Comparison of ENCODE assay signal across 8 cellular contexts in the genomic region with DNA sequence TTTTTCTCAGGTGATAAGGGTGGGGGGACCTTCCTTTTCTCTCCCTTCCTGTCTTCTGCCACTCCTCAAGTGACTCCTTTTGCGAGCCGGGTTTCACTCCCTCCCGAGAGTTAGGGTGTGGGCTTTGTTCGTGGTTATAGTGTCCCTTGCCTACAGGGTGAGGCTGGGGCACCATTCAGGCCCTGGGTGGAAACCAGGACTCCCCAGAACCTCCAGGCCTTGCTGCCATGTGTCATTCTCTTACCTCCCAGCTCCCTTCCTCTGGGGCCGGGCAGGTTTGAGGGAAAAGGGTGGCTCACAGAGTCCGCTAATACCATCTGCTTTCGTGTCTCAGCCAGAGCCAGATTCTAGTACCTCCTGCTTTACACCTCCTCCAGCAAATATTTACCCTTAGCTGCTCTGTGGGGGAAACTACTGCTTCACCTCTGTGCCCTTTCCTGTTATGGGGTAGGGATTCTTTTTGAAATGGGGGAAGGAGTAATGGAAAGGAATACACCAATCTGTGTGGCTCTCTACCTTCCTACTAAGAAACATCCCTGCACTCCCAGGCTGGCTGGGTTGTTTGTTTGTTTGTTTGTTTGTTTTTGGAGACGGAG.
DNase-seq lines count a peak whose midpoint lies in the region; TF ChIP-seq lines count a peak whose summit lies in the region.

No MANE protein-coding gene starts in this region.

- H3K27ac Mint-ChIP-seq in activated T-cell treated with anti-CD3 and anti-CD28 coated beads, Interleukin-2, amount 50 U/mL, for 24 hours: peak overlapping the region; percentile 26

- peak overlapping the region; percentile 100 for H3K4me3 ChIP-seq in adipocyte (ENCODE audit: low read length)
- H3K4me3 ChIP-seq in tibial artery: peak overlapping the region; percentile 83 to 97

- H3K4me3 Mint-ChIP-seq in activated T-cell treated with anti-CD3 and anti-CD28 coated beads, Interleukin-2, amount 50 U/mL, for 24 hours: peak overlapping the region; percentile 98

- H3K27me3 Mint-ChIP-seq in activated T-cell treated with anti-CD3 and anti-CD28 coated beads, Interleukin-2, amount 50 U/mL, for 24 hours: peaks cover 8% of the 10 kb centered on the region

- peaks cover 65% of the 10 kb centered on the region for H3K4me1 Mint-ChIP-seq in activated T-cell treated with anti-CD3 and anti-CD28 coated beads, Interleukin-2, amount 50 U/mL, for 24 hours (ENCODE audit: low read depth)

- H3K36me3 ChIP-seq in adipocyte (ENCODE audit: control insufficient read depth, insufficient read depth, low read length, severe bottlenecking) (peaks cover 5% of the 10 kb centered on the region), tibial artery (no peaks in the 10 kb centered on the region)

- H3K27me3 ChIP-seq in adipocyte (replicated peaks; ENCODE audit: control insufficient read depth, insufficient read depth, low read length) (no peaks in the 10 kb centered on the region), layer of hippocampus (ENCODE audit: control insufficient read depth, insufficient read depth, low read length) (no peaks in the 10 kb centered on the region), tibial artery (no peaks in the 10 kb centered on the region)

- peak overlapping the region; percentile 100 for H3K9ac ChIP-seq in adipocyte (ENCODE audit: low read length)

- H3K9me3 ChIP-seq in adipocyte (ENCODE audit: control insufficient read depth, low read length) (no peaks in the 10 kb centered on the region), tibial artery (no peaks in the 10 kb centered on the region)

- H3K9me3 Mint-ChIP-seq in activated T-cell treated with anti-CD3 and anti-CD28 coated beads, Interleukin-2, amount 50 U/mL, for 24 hours: no peaks in the 10 kb centered on the region

- DNase-seq in activated T-cell treated with anti-CD3 and anti-CD28 coated beads, Interleukin-2, amount 50 U/mL, for 24 hours: no peak
- no peak for DNase-seq in activated T-cell treated with anti-CD3 and anti-CD28 coated beads, Interleukin-2, amount 50 U/mL, for 1 hour
- peak; percentile 40 for DNase-seq in adipocyte (ENCODE audit: low read depth)
- no peak for DNase-seq in tibial artery
- no peak for DNase-seq in NCI-H2107 (lab: John Stamatoyannopoulos, UW)
- no peak for DNase-seq in AG20443 (ENCODE audit: low spot score)
- no peak for DNase-seq in GOT3 (lab: John Stamatoyannopoulos, UW)

- peaks cover 49% of the 10 kb centered on the region for H3K36me3 Mint-ChIP-seq in activated T-cell treated with anti-CD3 and anti-CD28 coated beads, Interleukin-2, amount 50 U/mL, for 24 hours (ENCODE audit: low read depth)

- intact Hi-C loops in tibial artery (cut with DNase I; ENCODE audit: low total_unique reads): loop anchor here (5.0 kb wide), 1 partner anchor 67 kb away; no protein-coding TSS in a partner anchor

- no peak for TF ChIP-seq CTCF in tibial artery (IDR thresholded peaks at IDR 0.05)

- H3K27ac ChIP-seq in layer of hippocampus (ENCODE audit: low read depth, low read length) (peak overlapping the region; percentile 92), tibial artery (peak overlapping the region; percentile 94 to 97)

- H3K4me1 ChIP-seq in adipocyte (ENCODE audit: control insufficient read depth, insufficient read depth, low read length) (peaks cover 56% of the 10 kb centered on the region), tibial artery (peaks cover 0 to 55% (median 50%) of the 10 kb centered on the region in 4 donors)
